In genomic region chr1:212665241-212666115, GRCh38 we compare ENCODE assay signal across 9 cellular contexts. TPM values are rescaled to one million over a fixed set of nuclear protein-coding genes. Genes with fewer than 3 reads are reported as not detected.
DNase-seq lines count a peak whose midpoint lies in the region; ATAC-seq and TF ChIP-seq lines count a peak whose summit lies in the region.
"Had no signal": no experiment of that assay in that cellular context is flagged by ENCODE, and none has a peak within 500 bp of the region (broad histone marks: within the 10 kb centered on the region; RNA-seq: fewer than 3 reads in every experiment).

No MANE protein-coding gene starts in this region.

- peak; percentile 93 for ATAC-seq in CD8-positive, alpha-beta T cell
- ATAC-seq in GM19467 (IDR thresholded peaks at IDR 0.05; ENCODE audit: unreplicated experiment): peak; percentile 86
- ATAC-seq in activated T-cell treated with anti-CD3 and anti-CD28 coated beads, Interleukin-2, amount 50 U/mL, for 4 hours: peak; percentile 96 to 98
- ATAC-seq in naive thymus-derived CD8-positive, alpha-beta T cell: peak; percentile 97 to 99
- ATAC-seq in stimulated activated effector memory CD8-positive, alpha-beta T cell treated with anti-CD3 and anti-CD28 coated beads, Interleukin-12 subunit alpha, Interleukin-12 subunit beta, amount 100 ng/mL, for 72 hours: peak; percentile 95

- peak overlapping the region; percentile 72 for H3K4me3 Mint-ChIP-seq in CD8-positive, alpha-beta T cell
- peak overlapping the region; percentile 46 for H3K4me3 Mint-ChIP-seq in activated T-cell treated with anti-CD3 and anti-CD28 coated beads, Interleukin-2, amount 50 U/mL, for 4 hours
- H3K4me3 Mint-ChIP-seq in naive thymus-derived CD8-positive, alpha-beta T cell: peak overlapping the region; percentile 56 to 92 (median 84)
- H3K4me3 Mint-ChIP-seq in stimulated activated effector memory CD8-positive, alpha-beta T cell treated with anti-CD3 and anti-CD28 coated beads, Interleukin-12 subunit alpha, Interleukin-12 subunit beta, amount 100 ng/mL, for 72 hours: peak overlapping the region; percentile 73

- H3K4me3 ChIP-seq in CD8-positive, alpha-beta T cell (ENCODE audit: low read depth, low read length): peak overlapping the region; percentile 17

- H3K36me3 ChIP-seq in CD8-positive, alpha-beta T cell (ENCODE audit: insufficient read depth, low read length): no peaks in the 10 kb centered on the region

- H3K4me1 ChIP-seq in CD8-positive, alpha-beta T cell (ENCODE audit: insufficient read depth, low read length): peaks cover 4% of the 10 kb centered on the region

- peaks cover 8% of the 10 kb centered on the region for H3K4me1 Mint-ChIP-seq in CD8-positive, alpha-beta T cell (ENCODE audit: low read depth)
- H3K4me1 Mint-ChIP-seq in activated T-cell treated with anti-CD3 and anti-CD28 coated beads, Interleukin-2, amount 50 U/mL, for 4 hours (ENCODE audit: low read depth): peaks cover 8% of the 10 kb centered on the region
- peaks cover 3 to 18% (median 8%) of the 10 kb centered on the region in 4 donors for H3K4me1 Mint-ChIP-seq in naive thymus-derived CD8-positive, alpha-beta T cell
- peaks cover 32% of the 10 kb centered on the region for H3K4me1 Mint-ChIP-seq in stimulated activated effector memory CD8-positive, alpha-beta T cell treated with anti-CD3 and anti-CD28 coated beads, Interleukin-12 subunit alpha, Interleukin-12 subunit beta, amount 100 ng/mL, for 72 hours

- intact Hi-C loops in CD8-positive, alpha-beta T cell (cut with DNase I, micrococcal nuclease): loop anchor here (1.0 kb wide), 2 partner anchors 117 to 330 kb away; no protein-coding TSS in a partner anchor

- no peak overlapping the region for H3K27ac Mint-ChIP-seq in CD8-positive, alpha-beta T cell
- H3K27ac Mint-ChIP-seq in naive thymus-derived CD8-positive, alpha-beta T cell: peak overlapping the region in 1 of 10 donors; percentile 86
- H3K27ac Mint-ChIP-seq in stimulated activated effector memory CD8-positive, alpha-beta T cell treated with anti-CD3 and anti-CD28 coated beads, Interleukin-12 subunit alpha, Interleukin-12 subunit beta, amount 100 ng/mL, for 72 hours: peak overlapping the region; percentile 67

- H3K27ac ChIP-seq in CD8-positive, alpha-beta T cell (ENCODE audit: low read depth, low read length): no peak overlapping the region
- H3K27ac ChIP-seq: epithelial cell of prostate had no signal

- peak; percentile 80 for TF ChIP-seq CTCF in CD8-positive, alpha-beta T cell (IDR thresholded peaks at IDR 0.05)

- no peaks in the 10 kb centered on the region for H3K9me3 Mint-ChIP-seq in CD8-positive, alpha-beta T cell
- H3K9me3 Mint-ChIP-seq in activated T-cell treated with anti-CD3 and anti-CD28 coated beads, Interleukin-2, amount 50 U/mL, for 4 hours: no peaks in the 10 kb centered on the region
- no peaks in the 10 kb centered on the region for H3K9me3 Mint-ChIP-seq in naive thymus-derived CD8-positive, alpha-beta T cell
- no peaks in the 10 kb centered on the region for H3K9me3 Mint-ChIP-seq in stimulated activated effector memory CD8-positive, alpha-beta T cell treated with anti-CD3 and anti-CD28 coated beads, Interleukin-12 subunit alpha, Interleukin-12 subunit beta, amount 100 ng/mL, for 72 hours

- peak; percentile 59 to 87 (median 68) for DNase-seq in CD8-positive, alpha-beta T cell
- DNase-seq in HT-29 (ENCODE audit: low spot score) (peak; percentile 91), OCI-M1 (lab: John Stamatoyannopoulos, UW) (peak; percentile 87), fibroblast of gingiva (ENCODE audit: low read depth) (peak; percentile 78)
- DNase-seq in activated T-cell treated with anti-CD3 and anti-CD28 coated beads, Interleukin-2, amount 50 U/mL, for 4 hours: peak; percentile 76
- peak; percentile 54 to 82 (median 77) for DNase-seq in naive thymus-derived CD8-positive, alpha-beta T cell
- peak; percentile 88 to 92 for DNase-seq in stimulated activated effector memory CD8-positive, alpha-beta T cell treated with anti-CD3 and anti-CD28 coated beads, Interleukin-12 subunit alpha, Interleukin-12 subunit beta, amount 100 ng/mL, for 72 hours (ENCODE audit: low spot score in 2 of 2)

- POLR2A ChIA-PET in CD8-positive, alpha-beta T cell (lab: Charles Lee): interaction anchor here (1.4 kb wide), 1 partner anchor 86 kb away, joined by 3 read pairs; no protein-coding TSS in a partner anchor
- POLR2A ChIA-PET in naive thymus-derived CD8-positive, alpha-beta T cell (lab: Charles Lee): interaction anchor here (0.6 to 0.8 kb wide), 2 partner anchors 116 to 165 kb away, joined by 3 to 4 read pairs; no protein-coding TSS in a partner anchor

- H3K27me3 ChIP-seq in CD8-positive, alpha-beta T cell (ENCODE audit: insufficient read depth, low read length): no peaks in the 10 kb centered on the region

- CTCF ChIA-PET in CD8-positive, alpha-beta T cell (lab: Charles Lee): interaction anchor here (0.5 to 5.5 kb wide), 58 partner anchors 9 to 1094 kb away, joined by 3 to 95 read pairs (median 4); partner anchors contain the start of genes BATF3, NSL1 and TATDN3

- no peaks in the 10 kb centered on the region for H3K9me3 ChIP-seq in CD8-positive, alpha-beta T cell (ENCODE audit: low read length)

- H3K27me3 Mint-ChIP-seq in CD8-positive, alpha-beta T cell (ENCODE audit: low read depth): peaks cover 2% of the 10 kb centered on the region
- H3K27me3 Mint-ChIP-seq in activated T-cell treated with anti-CD3 and anti-CD28 coated beads, Interleukin-2, amount 50 U/mL, for 4 hours (ENCODE audit: low read depth): peaks cover 6% of the 10 kb centered on the region
- H3K27me3 Mint-ChIP-seq in naive thymus-derived CD8-positive, alpha-beta T cell: peaks cover 0 to 9% (median 6%) of the 10 kb centered on the region in 5 donors

- no peaks in the 10 kb centered on the region for H3K36me3 Mint-ChIP-seq in CD8-positive, alpha-beta T cell
- no peaks in the 10 kb centered on the region for H3K36me3 Mint-ChIP-seq in activated T-cell treated with anti-CD3 and anti-CD28 coated beads, Interleukin-2, amount 50 U/mL, for 4 hours (ENCODE audit: insufficient read depth)
- no peaks in the 10 kb centered on the region for H3K36me3 Mint-ChIP-seq in naive thymus-derived CD8-positive, alpha-beta T cell
- peaks cover 4% of the 10 kb centered on the region for H3K36me3 Mint-ChIP-seq in stimulated activated effector memory CD8-positive, alpha-beta T cell treated with anti-CD3 and anti-CD28 coated beads, Interleukin-12 subunit alpha, Interleukin-12 subunit beta, amount 100 ng/mL, for 72 hours

RNA-seq across cellular contexts. Expression of gene BATF3, which starts 34.2 kb away (rescaled TPM):
- total RNA-seq in CD8-positive, alpha-beta T cell: not detected
- 0.23 and 0.34 TPM in 2 replicates for total RNA-seq in HT-29 (2014; rRNA removed; shearing (Covaris generic))
- 10 to 100 TPM; 54.2 to 75.8 (median 64.8) TPM for total RNA-seq in activated T-cell treated with anti-CD3 and anti-CD28 coated beads, Interleukin-2, amount 50 U/mL, for 4 hours
- 1 to 10 TPM in 1 of 2 experiments, under 1 TPM in 1; 0.29 to 1.2 TPM for total RNA-seq in naive thymus-derived CD8-positive, alpha-beta T cell
- under 1 TPM in 2 of 3 donors, not detected in 1; 0.47 to 0.56 TPM for polyA plus RNA-seq in naive thymus-derived CD8-positive, alpha-beta T cell

RNA-seq across cellular contexts. Expression of gene ATF3, which starts 56.9 kb away (rescaled TPM):
- total RNA-seq in CD8-positive, alpha-beta T cell: 10 to 100 TPM in 1 of 2 experiments, 1 to 10 TPM in 1; 8.9 to 10.4 TPM
- total RNA-seq in HT-29 (2014; rRNA removed; shearing (Covaris generic)): 104 and 105 TPM in 2 replicates
- 10 to 100 TPM; 14.8 to 27.2 (median 16.8) TPM for total RNA-seq in activated T-cell treated with anti-CD3 and anti-CD28 coated beads, Interleukin-2, amount 50 U/mL, for 4 hours
- 1 to 10 TPM; 1.4 to 1.8 TPM for total RNA-seq in naive thymus-derived CD8-positive, alpha-beta T cell
- polyA plus RNA-seq in naive thymus-derived CD8-positive, alpha-beta T cell: not detected

Comparison
In these comparisons a context has a peak if more than half of its experiments do, and no peak if none do; other contexts are left out.
1. RNA of gene BATF3, which starts 34.2 kb away (total RNA-seq): 54.2 to 75.8 TPM in activated T-cell treated with anti-CD3 and anti-CD28 coated beads, Interleukin-2, amount 50 U/mL, for 4 hours; 0.29 to 1.2 TPM in naive thymus-derived CD8-positive, alpha-beta T cell, 0.23 to 0.34 TPM in HT-29 and not detected in CD8-positive, alpha-beta T cell; every median in the first group is over 10 times any median in the second.
2. Peak in every context shown above with its lines, with median percentiles within 50 percentile points of each other: ATAC-seq, DNase-seq and H3K4me3 Mint-ChIP-seq.